ENCODE assay signal across 14 cellular contexts in the genomic region with DNA sequence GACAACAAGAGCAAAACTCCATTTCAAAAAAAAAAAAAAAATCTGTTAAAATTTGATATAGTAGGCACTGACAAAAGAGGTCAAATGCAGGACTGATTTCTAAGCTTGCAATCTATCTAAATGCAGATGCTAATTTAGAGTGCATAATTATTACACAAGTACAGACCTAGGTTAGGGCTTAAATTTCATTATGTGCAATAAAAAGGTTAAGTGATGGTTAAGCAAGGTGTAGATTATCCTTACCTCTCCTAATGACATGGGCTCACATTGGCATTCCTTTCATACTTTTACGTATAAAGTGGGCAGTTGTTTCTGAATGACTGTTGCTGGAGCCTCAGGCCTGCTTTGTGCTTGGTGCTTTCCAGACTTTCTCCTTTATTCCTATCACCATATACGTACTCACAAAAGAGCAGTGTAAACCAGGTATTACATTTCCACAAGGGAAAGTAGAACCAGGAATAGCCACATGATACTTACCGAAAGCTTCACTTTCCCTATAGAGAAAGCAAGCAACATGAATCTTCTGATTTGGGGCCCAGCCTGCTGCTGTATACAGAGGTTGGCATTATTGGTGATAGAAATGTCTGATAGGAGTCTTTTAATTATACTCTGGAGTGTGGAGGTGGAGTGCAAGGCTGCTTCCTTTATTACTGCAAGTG. TPM values are rescaled to one million over a fixed set of nuclear protein-coding genes. Genes with fewer than 3 reads are reported as not detected.
DNase-seq lines count a peak whose midpoint lies in the region; ATAC-seq and TF ChIP-seq lines count a peak whose summit lies in the region.
"Had no signal": no experiment of that assay in that cellular context is flagged by ENCODE, and none has a peak within 500 bp of the region (broad histone marks: within the 10 kb centered on the region; RNA-seq: fewer than 3 reads in every experiment).

No MANE protein-coding gene starts in this region.

- H3K4me3 Mint-ChIP-seq in activated CD8-positive, alpha-beta T cell treated with anti-CD3 and anti-CD28 coated beads for 36 hours = peak overlapping the region; percentile 85
- peak overlapping the region in 6 of 8 donors; percentile 61 to 100 (median 80) for H3K4me3 Mint-ChIP-seq in naive B cell

- peak overlapping the region; percentile 35 for H3K27ac Mint-ChIP-seq in activated CD8-positive, alpha-beta T cell treated with anti-CD3 and anti-CD28 coated beads for 36 hours
- H3K27ac Mint-ChIP-seq in naive B cell = peak overlapping the region in 3 of 6 donors; percentile 21 to 94 (median 28)

- H3K9me3 ChIP-seq in BLaER1 = no peaks in the 10 kb centered on the region
- H3K9me3 ChIP-seq in uterus = no peaks in the 10 kb centered on the region
- H3K9me3 ChIP-seq: vagina had no signal

- peaks cover 49% of the 10 kb centered on the region for H3K36me3 ChIP-seq in BLaER1
- no peaks in the 10 kb centered on the region for H3K36me3 ChIP-seq in uterus

- peaks cover 76% of the 10 kb centered on the region for H4K20me1 ChIP-seq in BLaER1

- POLR2A ChIA-PET in activated CD8-positive, alpha-beta T cell treated with anti-CD3 and anti-CD28 coated beads for 36 hours (lab: Charles Lee) = interaction anchor here (0.9 to 11.7 kb wide), 3 partner anchors 10 to 28 kb away, joined by 3 to 112 read pairs (median 86); a partner anchor contains a TSS

- ATAC-seq in activated CD8-positive, alpha-beta T cell treated with anti-CD3 and anti-CD28 coated beads for 36 hours = no peak
- ATAC-seq in naive B cell (ENCODE audit: low read depth in 2 of 2) = no peak

- H3K4me3 ChIP-seq in BLaER1 (no peak overlapping the region), uterus (no peak overlapping the region)
- H3K4me3 ChIP-seq: vagina had no signal

- H3K36me3 Mint-ChIP-seq in activated CD8-positive, alpha-beta T cell treated with anti-CD3 and anti-CD28 coated beads for 36 hours (ENCODE audit: low read depth) = peaks cover 45% of the 10 kb centered on the region
- peaks cover 0 to 5% of the 10 kb centered on the region in 2 donors for H3K36me3 Mint-ChIP-seq in naive B cell

- H3K27me3 Mint-ChIP-seq in activated CD8-positive, alpha-beta T cell treated with anti-CD3 and anti-CD28 coated beads for 36 hours = no peaks in the 10 kb centered on the region
- H3K27me3 Mint-ChIP-seq in naive B cell = no peaks in the 10 kb centered on the region

- H3K4me1 ChIP-seq in BLaER1 = peaks cover 88% of the 10 kb centered on the region
- H3K4me1 ChIP-seq in uterus = peaks cover 0 to 3% of the 10 kb centered on the region in 2 donors

- intact Hi-C loops in activated CD8-positive, alpha-beta T cell treated with anti-CD3 and anti-CD28 coated beads for 36 hours (cut with micrococcal nuclease) = loop anchor here (5.0 kb wide), 1 partner anchor 37 kb away; the partner anchor contains the start of gene SEC24C
- intact Hi-C loops in uterus (cut with DNase I; ENCODE audit: low total_unique reads) = no loop called here

- TF ChIP-seq POLR2A in uterus (IDR thresholded peaks at IDR 0.05) = no peak

- CTCF ChIA-PET in activated CD8-positive, alpha-beta T cell treated with anti-CD3 and anti-CD28 coated beads for 36 hours (lab: Charles Lee) = interaction anchor here (1.2 to 5.0 kb wide), 4 partner anchors 10 to 36 kb away, joined by 4 to 25 read pairs (median 4); partner anchors contain the start of gene SEC24C

- H3K4me2 ChIP-seq in BLaER1 = peak overlapping the region; percentile 97

- no peaks in the 10 kb centered on the region for H3K9me3 Mint-ChIP-seq in activated CD8-positive, alpha-beta T cell treated with anti-CD3 and anti-CD28 coated beads for 36 hours
- no peaks in the 10 kb centered on the region for H3K9me3 Mint-ChIP-seq in naive B cell

- peaks cover 44% of the 10 kb centered on the region for H3K4me1 Mint-ChIP-seq in activated CD8-positive, alpha-beta T cell treated with anti-CD3 and anti-CD28 coated beads for 36 hours (ENCODE audit: low read depth)
- peaks cover 32 to 48% (median 47%) of the 10 kb centered on the region in 3 donors for H3K4me1 Mint-ChIP-seq in naive B cell

- TF ChIP-seq CTCF in GM13977 (IDR thresholded peaks at IDR 0.05; ENCODE audit: extremely low read depth, insufficient read depth, missing control alignments) (no peak), uterus (IDR thresholded peaks at IDR 0.05) (no peak), GM13976 (IDR thresholded peaks at IDR 0.05; ENCODE audit: borderline replicate concordance, control extremely low read depth, extremely low read depth, insufficient read depth, missing control alignments) (no peak)
- no peak for TF ChIP-seq CTCF in activated CD8-positive, alpha-beta T cell treated with anti-CD3 and anti-CD28 coated beads for 36 hours (IDR thresholded peaks at IDR 0.05)

- in situ Hi-C loops in GM13977 (cut with MboI; ENCODE audit: low pct_unique_long_range_greater_than_20kb, low sequenced_read_pairs, unreplicated experiment) = no loop called here
- in situ Hi-C loops in GM13976 (cut with MboI; ENCODE audit: low sequenced_read_pairs, unreplicated experiment) = no loop called here

- DNase-seq in GM13977 (ENCODE audit: low spot score) = peak; percentile 8
- no peak for DNase-seq in activated CD8-positive, alpha-beta T cell treated with anti-CD3 and anti-CD28 coated beads for 36 hours
- no peak for DNase-seq in naive B cell
- no peak for DNase-seq in activated CD4-positive, CD25-positive, alpha-beta regulatory T cell treated with anti-CD3 and anti-CD28 coated beads, Interleukin-2, amount 50 U/mL, for 72 hours
- no peak for DNase-seq in foreskin melanocyte
- DNase-seq in uterus = no peak
- no peak for DNase-seq in GM13976 (ENCODE audit: low spot score)
- DNase-seq: effector CD4-positive, alpha-beta T cell; mesendoderm; NCI-H2029; NCI-H69; T1000 had no signal

- H3K27ac ChIP-seq in BLaER1 (no peak overlapping the region), uterus (no peak overlapping the region)
- H3K27ac ChIP-seq: vagina had no signal

- peak overlapping the region; percentile 34; the same call in 1 of the 2 replicates for H3K9ac ChIP-seq in BLaER1

- H3K27me3 ChIP-seq in BLaER1 (no peaks in the 10 kb centered on the region), uterus (no peaks in the 10 kb centered on the region)
- H3K27me3 ChIP-seq: vagina had no signal

RNA-seq across cellular contexts. Expression of gene CHCHD1, which starts 2.2 kb away (rescaled TPM):
- total RNA-seq in activated CD8-positive, alpha-beta T cell treated with anti-CD3 and anti-CD28 coated beads for 36 hours = 10 to 100 TPM; 28.9 to 33.0 TPM
- 10 to 100 TPM; 17.6 to 54.5 (median 39.6) TPM for polyA plus RNA-seq in naive B cell (ENCODE audit: low read depth in 6 of 6)
- 10 to 100 TPM in 2 of 4 donors, 1 to 10 TPM in 2; 7.1 to 15.3 (median 11.0) TPM for total RNA-seq in uterus

RNA-seq across cellular contexts. Expression of gene ZSWIM8, which starts 5.7 kb away (rescaled TPM):
- 10 to 100 TPM; 30.0 to 41.0 TPM for total RNA-seq in activated CD8-positive, alpha-beta T cell treated with anti-CD3 and anti-CD28 coated beads for 36 hours
- 10 to 100 TPM in 5 of 6 donors, 1 to 10 TPM in 1; 4.3 to 21.7 (median 15.8) TPM for polyA plus RNA-seq in naive B cell (ENCODE audit: low read depth in 6 of 6)
- total RNA-seq in uterus = 100 to 1,000 TPM in 2 of 4 donors, 10 to 100 TPM in 2; 61.4 to 112 (median 91.1) TPM

RNA-seq across cellular contexts. Expression of gene NDST2, which starts 31.7 kb away (rescaled TPM):
- total RNA-seq in activated CD8-positive, alpha-beta T cell treated with anti-CD3 and anti-CD28 coated beads for 36 hours = 10 to 100 TPM; 51.1 to 53.5 TPM
- polyA plus RNA-seq in naive B cell (ENCODE audit: low read depth in 6 of 6) = 10 to 100 TPM in 5 of 6 donors, 1 to 10 TPM in 1; 6.2 to 29.8 (median 16.4) TPM
- total RNA-seq in uterus = 10 to 100 TPM in 3 of 4 donors, 1 to 10 TPM in 1; 5.9 to 47.8 (median 14.1) TPM

RNA-seq across cellular contexts. Expression of gene SEC24C, which starts 35.5 kb away (rescaled TPM):
- total RNA-seq in activated CD8-positive, alpha-beta T cell treated with anti-CD3 and anti-CD28 coated beads for 36 hours = 10 to 100 TPM; 87.5 to 88.7 TPM
- 10 to 100 TPM; 20.3 to 39.4 (median 28.2) TPM for polyA plus RNA-seq in naive B cell (ENCODE audit: low read depth in 6 of 6)
- total RNA-seq in uterus = 10 to 100 TPM; 25.3 to 75.9 (median 40.1) TPM
